9 cellular contexts compared by ENCODE assay signal in the genomic region with DNA sequence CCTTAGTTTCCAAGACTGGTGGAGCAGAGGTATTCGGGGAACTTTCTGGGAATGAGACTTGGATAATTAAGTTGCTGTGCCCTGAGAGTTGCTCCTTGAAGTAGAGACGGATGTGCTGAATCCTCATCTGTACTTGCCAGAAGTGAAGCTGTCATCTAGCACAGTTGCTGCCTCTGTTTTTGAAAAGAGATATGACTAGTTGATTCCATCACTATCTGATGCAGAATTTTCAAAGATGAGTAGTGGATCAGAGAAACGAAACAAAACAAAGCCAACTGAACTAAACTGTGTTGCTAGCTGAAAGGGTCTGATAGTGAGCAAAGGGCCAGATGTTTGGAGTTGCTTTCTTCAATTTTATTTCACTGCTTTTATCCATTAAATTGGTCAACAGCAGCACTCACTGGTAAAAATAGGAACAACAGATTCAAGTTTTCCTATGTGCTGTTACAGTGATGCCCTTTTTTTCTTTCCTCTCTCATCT. TPM values are rescaled to one million over a fixed set of nuclear protein-coding genes. Genes with fewer than 3 reads are reported as not detected.
DNase-seq lines count a peak whose midpoint lies in the region; ATAC-seq and TF ChIP-seq lines count a peak whose summit lies in the region.
"Had no signal": no experiment of that assay in that cellular context is flagged by ENCODE, and none has a peak within 500 bp of the region (broad histone marks: within the 10 kb centered on the region; RNA-seq: fewer than 3 reads in every experiment).

No MANE protein-coding gene starts in this region.

- H3K4me1 ChIP-seq in Karpas-422 (ENCODE audit: low read length): no peaks in the 10 kb centered on the region

- no peak overlapping the region for H3K4me3 ChIP-seq in choroid plexus epithelial cell (ENCODE audit: low read depth, low read length)
- no peak overlapping the region for H3K4me3 ChIP-seq in Karpas-422 (ENCODE audit: low read length)

- H3K9ac ChIP-seq in Karpas-422 (ENCODE audit: low read length): no peak overlapping the region

- TF ChIP-seq CTCF in AG09319 (IDR thresholded peaks at IDR 0.05; ENCODE audit: low read depth, low read length) (peak; percentile 67), choroid plexus epithelial cell (conservative IDR thresholded peaks at IDR 0.05; ENCODE audit: low read depth, low read length) (peak; percentile 61), mesothelial cell of epicardium (IDR thresholded peaks at IDR 0.05; ENCODE audit: unreplicated experiment) (no peak)

- no peak overlapping the region for H2AFZ ChIP-seq in Karpas-422 (ENCODE audit: low read length)

- no peaks in the 10 kb centered on the region for H3K27me3 Mint-ChIP-seq in mesothelial cell of epicardium (ENCODE audit: low read depth)
- H3K27me3 Mint-ChIP-seq: stimulated activated naive B cell treated with anti-CD40 and anti-IgM and Interleukin-4, amounts not matched to agents 10 μg/mL and 1 μg/mL and 100 μg/mL, for 72 hours had no signal

- peaks cover 7% of the 10 kb centered on the region for H3K36me3 Mint-ChIP-seq in mesothelial cell of epicardium
- H3K36me3 Mint-ChIP-seq: stimulated activated naive B cell treated with anti-CD40 and anti-IgM and Interleukin-4, amounts not matched to agents 10 μg/mL and 1 μg/mL and 100 μg/mL, for 72 hours had no signal

- no peak for ATAC-seq in HG02973 (IDR thresholded peaks at IDR 0.05; ENCODE audit: unreplicated experiment)
- ATAC-seq: stimulated activated naive B cell treated with anti-CD40 and anti-IgM and Interleukin-4, amounts not matched to agents 10 μg/mL and 1 μg/mL and 100 μg/mL, for 72 hours had no signal

- H3K27me3 ChIP-seq in Karpas-422 (ENCODE audit: low read length): no peaks in the 10 kb centered on the region

- H4K20me1 ChIP-seq in Karpas-422 (ENCODE audit: insufficient read depth, low read depth, low read length): no peaks in the 10 kb centered on the region

- peak overlapping the region; percentile 44 for H3K27ac Mint-ChIP-seq in mesothelial cell of epicardium
- H3K27ac Mint-ChIP-seq: stimulated activated naive B cell treated with anti-CD40 and anti-IgM and Interleukin-4, amounts not matched to agents 10 μg/mL and 1 μg/mL and 100 μg/mL, for 72 hours had no signal

- H3K27ac ChIP-seq in Karpas-422 (ENCODE audit: low read length): no peak overlapping the region

- H3K4me1 Mint-ChIP-seq in mesothelial cell of epicardium: peaks cover 31% of the 10 kb centered on the region
- H3K4me1 Mint-ChIP-seq: stimulated activated naive B cell treated with anti-CD40 and anti-IgM and Interleukin-4, amounts not matched to agents 10 μg/mL and 1 μg/mL and 100 μg/mL, for 72 hours had no signal

- no peak overlapping the region for H3K4me2 ChIP-seq in Karpas-422 (ENCODE audit: low read depth, low read length, poor library complexity, severe bottlenecking)

- H3K9me3 Mint-ChIP-seq in mesothelial cell of epicardium: peaks cover 10% of the 10 kb centered on the region

- H3K9me2 ChIP-seq in Karpas-422 (replicated peaks; ENCODE audit: insufficient read depth, low read length): no peaks in the 10 kb centered on the region

- no peak overlapping the region for H3K4me3 Mint-ChIP-seq in mesothelial cell of epicardium
- H3K4me3 Mint-ChIP-seq: stimulated activated naive B cell treated with anti-CD40 and anti-IgM and Interleukin-4, amounts not matched to agents 10 μg/mL and 1 μg/mL and 100 μg/mL, for 72 hours had no signal

- H3K9me3 ChIP-seq in Karpas-422 (ENCODE audit: low read length): no peaks in the 10 kb centered on the region

- DNase-seq in AG09319 (ENCODE audit: extremely low read depth, low read depth): peak; percentile 28
- peak; percentile 60 for DNase-seq in LHCN-M2 (ENCODE audit: low read depth)
- DNase-seq in choroid plexus epithelial cell (ENCODE audit: low read depth): peak; percentile 83
- DNase-seq in mesothelial cell of epicardium (ENCODE audit: low spot score in 2 of 2, unreplicated experiment in 2 of 2): no peak
- DNase-seq in HK-2 (ENCODE audit: unreplicated experiment): no peak
- DNase-seq in activated naive CD4-positive, alpha-beta T cell treated with Interleukin-2 at 50 U/mL for 16 hours: no peak
- no peak for DNase-seq in Karpas-422
- DNase-seq: stimulated activated naive B cell treated with anti-CD40 and anti-IgM and Interleukin-4, amounts not matched to agents 10 μg/mL and 1 μg/mL and 100 μg/mL, for 72 hours had no signal

- no peaks in the 10 kb centered on the region for H3K79me2 ChIP-seq in Karpas-422 (ENCODE audit: low read length)

- no peaks in the 10 kb centered on the region for H3K36me3 ChIP-seq in Karpas-422 (ENCODE audit: insufficient read depth, low read length)

RNA-seq across cellular contexts. Expression of a gene that starts 52.7 kb away (rescaled TPM):
- 5.4 and 7.1 TPM in 2 replicates for total RNA-seq in LHCN-M2 (2014; rRNA removed)
- 2.7 TPM for polyA plus RNA-seq in LHCN-M2 (2012)
- total RNA-seq in mesothelial cell of epicardium: 6.9 to 8.2 TPM (median 7.0 TPM) in 3 replicates
- not detected in 2 replicates for total RNA-seq in Karpas-422 (2014; rRNA removed; shearing (Covaris generic); ENCODE audit: low replicate concordance)

Comparison
In these comparisons a context has a peak if more than half of its experiments do, and no peak if none do; other contexts are left out.
1. DNase-seq: peak in AG09319 (single experiment), LHCN-M2 (single experiment) and choroid plexus epithelial cell (single experiment); none in mesothelial cell of epicardium (0 of 2), HK-2 (single experiment), activated naive CD4-positive, alpha-beta T cell treated with Interleukin-2 at 50 U/mL for 16 hours (single experiment) and Karpas-422 (single experiment).